24 cellular contexts compared by ENCODE assay signal in the genomic region with DNA sequence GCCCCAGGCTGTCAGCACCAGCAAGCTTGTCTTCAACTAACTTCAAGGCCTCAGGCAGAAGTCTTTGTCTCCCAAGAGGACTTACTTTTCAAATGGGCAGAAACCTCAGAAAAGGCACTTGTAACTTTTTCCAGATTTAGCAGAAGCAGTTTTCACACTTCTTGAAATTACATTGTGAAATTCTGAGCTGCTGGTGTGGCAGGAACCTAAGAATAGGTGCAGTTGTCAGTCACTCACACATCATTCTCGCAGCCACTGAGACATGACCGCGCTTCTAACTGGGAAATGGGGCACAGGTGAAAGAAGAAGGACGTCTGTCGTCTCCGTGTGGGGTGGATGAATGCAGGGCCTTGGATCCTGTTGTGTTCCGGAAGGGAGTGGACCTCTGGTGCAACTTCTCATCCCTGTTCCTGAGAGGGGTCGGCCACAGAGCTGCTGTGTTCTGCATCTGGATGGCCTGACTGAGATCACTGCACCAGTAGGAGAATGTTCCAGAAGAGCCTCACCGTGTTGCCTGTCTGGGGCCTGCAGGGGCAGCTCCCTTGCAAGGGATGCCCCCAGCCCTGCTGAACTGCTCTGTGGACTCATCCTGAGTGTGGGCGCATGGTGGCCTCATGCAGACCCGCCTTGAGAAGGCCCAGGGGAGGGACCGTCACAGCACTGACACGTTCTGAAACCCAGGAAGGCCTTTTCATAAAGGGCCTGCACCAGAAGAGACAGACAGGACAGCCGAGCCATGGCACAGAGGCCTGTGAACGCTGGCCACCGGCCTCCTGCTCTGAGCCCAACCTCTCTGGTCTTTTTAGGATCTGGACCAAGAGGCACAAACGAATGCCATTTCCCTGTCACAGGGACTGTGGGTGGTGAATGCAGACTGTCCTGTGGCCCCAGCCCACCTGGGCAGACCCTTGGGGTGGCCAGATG. TPM values are rescaled to one million over a fixed set of nuclear protein-coding genes. Genes with fewer than 3 reads are reported as not detected.
A peak's percentile ranks its signal among the peaks of the same experiment; 100 is the strongest.
DNase-seq lines count a peak whose midpoint lies in the region; ATAC-seq and TF ChIP-seq lines count a peak whose summit lies in the region.
"Had no signal": no experiment of that assay in that cellular context is flagged by ENCODE, and none has a peak within 500 bp of the region (broad histone marks: within the 10 kb centered on the region; RNA-seq: fewer than 3 reads in every experiment).

No MANE protein-coding gene starts in this region.

- intact Hi-C loops in right lobe of liver (cut with DNase I) (no loop called here), CD14-positive monocyte (cut with micrococcal nuclease) (no loop called here)

- no peak overlapping the region for H3K4me3 ChIP-seq in NT2/D1 (ENCODE audit: insufficient read length, low read depth)
- no peak overlapping the region for H3K4me3 ChIP-seq in right lobe of liver
- no peak overlapping the region for H3K4me3 ChIP-seq in Peyer's patch
- H3K4me3 ChIP-seq: GM23248, left lung, thoracic aorta had no signal

- peak; percentile 37 for ATAC-seq in GM18867 (IDR thresholded peaks at IDR 0.05; ENCODE audit: unreplicated experiment)
- ATAC-seq in right lobe of liver: no peak
- no peak for ATAC-seq in GM21390 (IDR thresholded peaks at IDR 0.05; ENCODE audit: unreplicated experiment)
- ATAC-seq: left lung, natural killer cell had no signal

- peak; percentile 24 for DNase-seq in D341Med (ENCODE audit: low spot score)
- no peak for DNase-seq in NT2/D1 (ENCODE audit: low read depth, low spot score)
- DNase-seq in right lobe of liver: peak in 2 of 3 donors; percentile 30
- no peak for DNase-seq in CD14-positive monocyte (ENCODE audit: low spot score)
- no peak for DNase-seq in epidermal melanocyte (ENCODE audit: insufficient read length, low spot score)
- DNase-seq in Peyer's patch: no peak
- DNase-seq: activated naive CD8-positive, alpha-beta T cell treated with anti-CD3 and anti-CD28 coated beads for 36 hours; CD4-positive, CD25-positive, alpha-beta regulatory T cell; DMS 273 treated with DMSO at 0.1 percent for 48 hours; erythroblast; GDM1; GM23248; left lung; natural killer cell; NCI-H1436 treated with DMSO at 0.1 percent for 48 hours; NCI-H2171; NCI-H524 treated with DMSO at 0.1 percent for 48 hours; OCI-M1; SHP77; stimulated activated naive CD4-positive, alpha-beta T cell had no signal

- TF ChIP-seq CTCF in right lobe of liver (IDR thresholded peaks at IDR 0.05) (no peak), CD14-positive monocyte (IDR thresholded peaks at IDR 0.05) (no peak), Peyer's patch (IDR thresholded peaks at IDR 0.05) (no peak)

- peaks cover 2 to 7% (median 4%) of the 10 kb centered on the region in 3 donors for H3K27me3 Mint-ChIP-seq in CD14-positive monocyte (ENCODE audit: low read depth in 3 of 3)
- H3K27me3 Mint-ChIP-seq: activated naive CD8-positive, alpha-beta T cell treated with anti-CD3 and anti-CD28 coated beads for 36 hours had no signal

- no peaks in the 10 kb centered on the region for H3K27me3 ChIP-seq in NT2/D1 (ENCODE audit: insufficient read depth, insufficient read length)
- no peaks in the 10 kb centered on the region for H3K27me3 ChIP-seq in right lobe of liver
- H3K27me3 ChIP-seq in Peyer's patch: no peaks in the 10 kb centered on the region
- H3K27me3 ChIP-seq: left lung had no signal

- peak overlapping the region in 1 of 7 donors; percentile 10 for H3K27ac Mint-ChIP-seq in CD14-positive monocyte
- H3K27ac Mint-ChIP-seq: activated naive CD8-positive, alpha-beta T cell treated with anti-CD3 and anti-CD28 coated beads for 36 hours; mesothelial cell of epicardium; natural killer cell had no signal

- no peak overlapping the region for H3K4me3 Mint-ChIP-seq in CD14-positive monocyte
- H3K4me3 Mint-ChIP-seq: activated naive CD8-positive, alpha-beta T cell treated with anti-CD3 and anti-CD28 coated beads for 36 hours; CD4-positive, CD25-positive, alpha-beta regulatory T cell; mesothelial cell of epicardium; natural killer cell had no signal

- WGBS in right lobe of liver (ENCODE audit: insufficient coverage, low coverage, low lambda C conversion rate, missing lambda C conversion rate): 73% methylated on average over 5 of the region's 17 CpGs

- H3K36me3 ChIP-seq in NT2/D1 (ENCODE audit: insufficient read depth, insufficient read length, low read length) (no peaks in the 10 kb centered on the region), right lobe of liver (no peaks in the 10 kb centered on the region), Peyer's patch (no peaks in the 10 kb centered on the region)
- H3K36me3 ChIP-seq: left lung, thoracic aorta had no signal

- no peaks in the 10 kb centered on the region for H3K36me3 Mint-ChIP-seq in CD14-positive monocyte
- H3K36me3 Mint-ChIP-seq: activated naive CD8-positive, alpha-beta T cell treated with anti-CD3 and anti-CD28 coated beads for 36 hours; CD4-positive, CD25-positive, alpha-beta regulatory T cell; mesothelial cell of epicardium; natural killer cell had no signal

- peaks cover 42% of the 10 kb centered on the region for H3K4me1 ChIP-seq in NT2/D1 (ENCODE audit: insufficient read depth, insufficient read length)
- no peaks in the 10 kb centered on the region for H3K4me1 ChIP-seq in right lobe of liver
- no peaks in the 10 kb centered on the region for H3K4me1 ChIP-seq in Peyer's patch
- H3K4me1 ChIP-seq: left lung had no signal

- no peak overlapping the region for H3K27ac ChIP-seq in right lobe of liver
- no peak overlapping the region for H3K27ac ChIP-seq in Peyer's patch
- H3K27ac ChIP-seq: GM23248, left lung, thoracic aorta had no signal

- peak overlapping the region; percentile 51 for H3K9ac ChIP-seq in NT2/D1 (ENCODE audit: insufficient read length, low read depth)
- H3K9ac ChIP-seq: GM23248 had no signal

- H3K9me3 Mint-ChIP-seq in CD14-positive monocyte: no peaks in the 10 kb centered on the region
- H3K9me3 Mint-ChIP-seq: activated naive CD8-positive, alpha-beta T cell treated with anti-CD3 and anti-CD28 coated beads for 36 hours; CD4-positive, CD25-positive, alpha-beta regulatory T cell; mesothelial cell of epicardium; natural killer cell had no signal

- no peaks in the 10 kb centered on the region for H3K9me3 ChIP-seq in NT2/D1 (ENCODE audit: insufficient read depth, low read length)
- H3K9me3 ChIP-seq in right lobe of liver: no peaks in the 10 kb centered on the region
- no peaks in the 10 kb centered on the region for H3K9me3 ChIP-seq in Peyer's patch
- H3K9me3 ChIP-seq: left lung, thoracic aorta had no signal

- TF ChIP-seq POLR2A in right lobe of liver (IDR thresholded peaks at IDR 0.05): no peak
- no peak for TF ChIP-seq POLR2A in Peyer's patch (IDR thresholded peaks at IDR 0.05)

- H3K4me1 Mint-ChIP-seq in CD14-positive monocyte: no peaks in the 10 kb centered on the region
- H3K4me1 Mint-ChIP-seq: CD4-positive, CD25-positive, alpha-beta regulatory T cell; mesothelial cell of epicardium; natural killer cell had no signal

RNA-seq across cellular contexts. Expression of gene NAT8L, which starts 18.7 kb away (rescaled TPM):
- total RNA-seq in right lobe of liver: under 1 TPM in 2 of 6 experiments, not detected in 4; 0.02 to 0.05 TPM
- polyA plus RNA-seq in CD14-positive monocyte: not detected
- under 1 TPM in 1 of 4 donors, not detected in 3; 0.27 TPM for total RNA-seq in Peyer's patch
- total RNA-seq: GM23248, natural killer cell had no signal

Comparison
In these comparisons a context has a peak if more than half of its experiments do, and no peak if none do; other contexts are left out.
1. DNase-seq: peak in D341Med (single experiment) and right lobe of liver (2 of 3); none in NT2/D1 (single experiment), CD14-positive monocyte (single experiment), epidermal melanocyte (single experiment) and Peyer's patch (0 of 3).